23 cellular contexts compared by ENCODE assay signal in genomic region chr2:148739454-148740105, GRCh38.
DNase-seq lines count a peak whose midpoint lies in the region; ATAC-seq lines count a peak whose summit lies in the region.
"Had no signal": no experiment of that assay in that cellular context is flagged by ENCODE, and none has a peak within 500 bp of the region (broad histone marks: within the 10 kb centered on the region; RNA-seq: fewer than 3 reads in every experiment).

No MANE protein-coding gene starts in this region.

- no peak for DNase-seq in activated naive CD8-positive, alpha-beta T cell treated with anti-CD3 and anti-CD28 coated beads, Interleukin-2, amount 50 U/mL, for 24 hours
- no peak for DNase-seq in effector memory CD8-positive, alpha-beta T cell
- DNase-seq in stimulated activated effector memory CD8-positive, alpha-beta T cell treated with anti-CD3 and anti-CD28 coated beads, Interleukin-12 subunit alpha, Interleukin-12 subunit beta, amount 100 ng/mL, for 72 hours (ENCODE audit: low spot score in 2 of 2), result no peak
- DNase-seq in HuH-7 (ENCODE audit: low spot score) (no peak), head of caudate nucleus (no peak)
- DNase-seq: Calu3; CD8-positive, alpha-beta T cell; DMS53; GM23248; HCEC 1CT; KG1; MV-4-11; NCI-H1417; NCI-H187; NCI-H226; NCI-H524 treated with DMSO at 0.1 percent for 48 hours; PC-3; RPMI8226; SHP77 treated with DMSO at 0.1 percent for 48 hours had no signal

- H3K9me3 Mint-ChIP-seq in activated naive CD8-positive, alpha-beta T cell (ENCODE audit: low read depth), result no peaks in the 10 kb centered on the region
- no peaks in the 10 kb centered on the region for H3K9me3 Mint-ChIP-seq in activated naive CD8-positive, alpha-beta T cell treated with anti-CD3 and anti-CD28 coated beads, Interleukin-2, amount 50 U/mL, for 24 hours
- no peaks in the 10 kb centered on the region for H3K9me3 Mint-ChIP-seq in IgD-negative memory B cell
- H3K9me3 Mint-ChIP-seq in effector memory CD8-positive, alpha-beta T cell, result no peaks in the 10 kb centered on the region
- H3K9me3 Mint-ChIP-seq in stimulated activated effector memory CD8-positive, alpha-beta T cell treated with anti-CD3 and anti-CD28 coated beads, Interleukin-12 subunit alpha, Interleukin-12 subunit beta, amount 100 ng/mL, for 72 hours, result no peaks in the 10 kb centered on the region
- H3K9me3 Mint-ChIP-seq: CD8-positive, alpha-beta T cell had no signal

- peaks cover 4% of the 10 kb centered on the region for H3K36me3 Mint-ChIP-seq in activated naive CD8-positive, alpha-beta T cell
- H3K36me3 Mint-ChIP-seq in activated naive CD8-positive, alpha-beta T cell treated with anti-CD3 and anti-CD28 coated beads, Interleukin-2, amount 50 U/mL, for 24 hours (ENCODE audit: low read depth), result peaks cover 4% of the 10 kb centered on the region
- peaks cover 6% of the 10 kb centered on the region for H3K36me3 Mint-ChIP-seq in IgD-negative memory B cell
- peaks cover 3% of the 10 kb centered on the region for H3K36me3 Mint-ChIP-seq in effector memory CD8-positive, alpha-beta T cell (ENCODE audit: insufficient read depth)
- no peaks in the 10 kb centered on the region for H3K36me3 Mint-ChIP-seq in stimulated activated effector memory CD8-positive, alpha-beta T cell treated with anti-CD3 and anti-CD28 coated beads, Interleukin-12 subunit alpha, Interleukin-12 subunit beta, amount 100 ng/mL, for 72 hours

- no peaks in the 10 kb centered on the region for H3K27me3 Mint-ChIP-seq in activated naive CD8-positive, alpha-beta T cell
- no peaks in the 10 kb centered on the region for H3K27me3 Mint-ChIP-seq in activated naive CD8-positive, alpha-beta T cell treated with anti-CD3 and anti-CD28 coated beads, Interleukin-2, amount 50 U/mL, for 24 hours
- no peaks in the 10 kb centered on the region for H3K27me3 Mint-ChIP-seq in IgD-negative memory B cell
- no peaks in the 10 kb centered on the region for H3K27me3 Mint-ChIP-seq in effector memory CD8-positive, alpha-beta T cell

- H3K4me3 Mint-ChIP-seq in activated naive CD8-positive, alpha-beta T cell, result no peak overlapping the region
- H3K4me3 Mint-ChIP-seq in activated naive CD8-positive, alpha-beta T cell treated with anti-CD3 and anti-CD28 coated beads, Interleukin-2, amount 50 U/mL, for 24 hours, result no peak overlapping the region
- peak overlapping the region in 2 of 4 donors; percentile 39 to 53 for H3K4me3 Mint-ChIP-seq in IgD-negative memory B cell
- H3K4me3 Mint-ChIP-seq in effector memory CD8-positive, alpha-beta T cell, result no peak overlapping the region
- H3K4me3 Mint-ChIP-seq in stimulated activated effector memory CD8-positive, alpha-beta T cell treated with anti-CD3 and anti-CD28 coated beads, Interleukin-12 subunit alpha, Interleukin-12 subunit beta, amount 100 ng/mL, for 72 hours, result no peak overlapping the region
- H3K4me3 Mint-ChIP-seq: CD8-positive, alpha-beta T cell had no signal

- no peak for ATAC-seq in activated naive CD8-positive, alpha-beta T cell treated with anti-CD3 and anti-CD28 coated beads, Interleukin-2, amount 50 U/mL, for 24 hours
- ATAC-seq in effector memory CD8-positive, alpha-beta T cell (replicated peaks), result peak; percentile 54
- ATAC-seq in stimulated activated effector memory CD8-positive, alpha-beta T cell treated with anti-CD3 and anti-CD28 coated beads, Interleukin-12 subunit alpha, Interleukin-12 subunit beta, amount 100 ng/mL, for 72 hours, result no peak
- no peak for ATAC-seq in HG03354 (IDR thresholded peaks at IDR 0.05; ENCODE audit: poor library complexity, severe bottlenecking, unreplicated experiment)
- ATAC-seq: CD8-positive, alpha-beta T cell; PC-3; SK-N-SH treated with all-trans-retinoic acid at 6 μM for 48 hours had no signal

- intact Hi-C loops in head of caudate nucleus (cut with DNase I), result no loop called here

- peak overlapping the region; percentile 8 for H3K27ac Mint-ChIP-seq in activated naive CD8-positive, alpha-beta T cell
- no peak overlapping the region for H3K27ac Mint-ChIP-seq in activated naive CD8-positive, alpha-beta T cell treated with anti-CD3 and anti-CD28 coated beads, Interleukin-2, amount 50 U/mL, for 24 hours
- peak overlapping the region in 2 of 3 donors; percentile 22 to 35 for H3K27ac Mint-ChIP-seq in IgD-negative memory B cell
- H3K27ac Mint-ChIP-seq in effector memory CD8-positive, alpha-beta T cell, result peak overlapping the region; percentile 83 to 89
- peak overlapping the region; percentile 14 for H3K27ac Mint-ChIP-seq in stimulated activated effector memory CD8-positive, alpha-beta T cell treated with anti-CD3 and anti-CD28 coated beads, Interleukin-12 subunit alpha, Interleukin-12 subunit beta, amount 100 ng/mL, for 72 hours
- H3K27ac Mint-ChIP-seq: CD8-positive, alpha-beta T cell had no signal

- peaks cover 77% of the 10 kb centered on the region for H3K4me1 Mint-ChIP-seq in activated naive CD8-positive, alpha-beta T cell (ENCODE audit: low read depth)
- H3K4me1 Mint-ChIP-seq in activated naive CD8-positive, alpha-beta T cell treated with anti-CD3 and anti-CD28 coated beads, Interleukin-2, amount 50 U/mL, for 24 hours, result peaks cover 47% of the 10 kb centered on the region
- peaks cover 26 to 48% (median 33%) of the 10 kb centered on the region in 3 donors for H3K4me1 Mint-ChIP-seq in IgD-negative memory B cell
- peaks cover 23 to 53% of the 10 kb centered on the region in 2 donors for H3K4me1 Mint-ChIP-seq in effector memory CD8-positive, alpha-beta T cell (ENCODE audit: low read depth in 2 of 2)
- H3K4me1 Mint-ChIP-seq in stimulated activated effector memory CD8-positive, alpha-beta T cell treated with anti-CD3 and anti-CD28 coated beads, Interleukin-12 subunit alpha, Interleukin-12 subunit beta, amount 100 ng/mL, for 72 hours, result peaks cover 27% of the 10 kb centered on the region
